Comparison of ENCODE assay signal across 8 cellular contexts in the genomic region with DNA sequence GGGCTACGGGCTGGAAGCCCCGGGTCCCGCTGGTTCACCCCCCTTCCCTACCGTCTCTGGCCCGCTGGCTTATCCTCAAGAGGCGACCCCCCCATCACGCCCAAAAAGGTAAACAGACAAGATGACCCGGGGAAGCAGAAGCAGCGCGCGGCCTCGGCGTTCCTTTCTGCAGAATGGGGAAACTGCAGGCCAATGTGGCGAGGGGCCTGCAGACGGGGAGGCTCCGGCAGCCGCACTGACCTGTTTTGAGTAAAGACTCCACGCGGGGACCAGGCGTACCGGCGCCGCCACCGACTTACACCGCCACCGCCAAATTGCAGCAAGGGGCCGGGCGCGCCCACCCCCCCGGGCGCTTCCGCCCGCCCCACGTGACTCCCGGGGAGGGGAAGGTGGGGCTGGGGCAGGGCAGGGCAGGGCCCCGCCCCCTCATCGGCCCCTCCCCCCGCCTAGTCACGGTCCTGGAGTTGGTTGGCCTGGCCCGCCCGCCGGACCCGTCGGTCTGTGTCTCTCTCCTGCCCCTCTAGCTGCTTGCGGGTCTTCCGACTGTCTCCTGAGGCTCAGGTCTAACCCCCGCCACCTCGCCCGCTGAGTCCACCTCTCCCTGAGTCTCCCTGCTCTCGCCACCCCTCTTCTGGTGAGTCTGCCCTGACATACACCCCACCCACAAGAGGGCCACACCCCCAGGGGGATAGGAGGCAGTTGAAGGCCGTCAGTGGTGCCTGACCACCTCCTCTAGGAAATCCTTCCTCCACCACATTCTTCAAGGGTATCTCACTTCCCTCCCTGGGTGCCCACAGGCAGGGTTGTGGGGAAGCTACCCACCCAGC. TPM values are rescaled to one million over a fixed set of nuclear protein-coding genes. Genes with fewer than 3 reads are reported as not detected.
DNase-seq lines count a peak whose midpoint lies in the region; ATAC-seq, FAIRE-seq and TF ChIP-seq lines count a peak whose summit lies in the region.

A gene (minus strand): TSS at position 321 of the 827 bp plus-strand sequence. CDS start 25,280 bp downstream, outside the sequence.

- peak within 1 kb of the TSS; percentile 83 for H3K27ac ChIP-seq in HepG2 (ENCODE audit: extremely low read length, insufficient read depth, low read length)

- FAIRE-seq in HepG2 (lab: Jason Lieb, UNC), result peak; percentile 8

- no peaks in the 10 kb centered on the region; a peak in 1 of 5 replicates for H3K27me3 ChIP-seq in HepG2 (ENCODE audit: control insufficient read depth in 1 of 2, insufficient read depth in 2 of 2, low read length in 2 of 2)

- H3K4me3 ChIP-seq in HepG2 (replicated peaks in 1 of 3; ENCODE audit: insufficient read depth in 1 of 3, low read depth in 2 of 3, low read length in 3 of 3), result peak within 1 kb of the TSS; percentile 77 to 94 (median 88)

- intact Hi-C loops in HepG2 (cut with micrococcal nuclease; ENCODE audit: unreplicated experiment), result loop anchor here (2.0 kb wide), 1 partner anchor 14 kb away; no protein-coding TSS in a partner anchor

- TF ChIP-seq EP300 in HepG2 (IDR thresholded peaks at IDR 0.05; ENCODE audit: low read depth in 2 of 2, low read length in 2 of 2), result no peak
- 0 out of 2 replicates have a peak, but pooled peaks have one; percentile 6 for TF ChIP-seq EP300 in HepG2 (CRISPR knock-in tag; IDR thresholded peaks at IDR 0.05; ENCODE audit: borderline replicate concordance)

- DNase-seq in NCI-H510A treated with DMSO at 0.1 percent for 48 hours (lab: John Stamatoyannopoulos, UW), result peak; percentile 48
- peak; percentile 75 for DNase-seq in activated CD4-positive, alpha-beta T cell treated with anti-CD3 and anti-CD28 coated beads, Interleukin-2, amount 50 U/mL, for 1 hour
- peak; percentile 62 for DNase-seq in dermis blood vessel endothelial cell
- peak; percentile 68 for DNase-seq in HepG2 (ENCODE audit: low spot score)
- peak; percentile 76 for DNase-seq in stimulated activated CD4-positive, alpha-beta T cell treated with anti-CD3 and anti-CD28 coated beads, Interleukin-4, amount 100 ng/mL, for 1 hour

- POLR2A ChIA-PET in HepG2 (lab: Yijun Ruan, JAX), result interaction anchor here (0.8 to 1.8 kb wide), 6 partner anchors 13 to 34 kb away, joined by 3 to 7 read pairs (median 4); no protein-coding TSS in a partner anchor

- TF ChIP-seq CTCF in HepG2 (CRISPR knock-in tag; IDR thresholded peaks at IDR 0.05), result peak; percentile 24

- peak; percentile 27; the same call in 1 of the 2 replicates for TF ChIP-seq RAD21 in HepG2 (CRISPR knock-in tag; IDR thresholded peaks at IDR 0.05)

- CTCF ChIA-PET in HepG2 (lab: Yijun Ruan, JAX; ENCODE audit: low intra/inter-chr PET ratio, low total read pairs), result no interaction called here

- 2% methylated on average over 23 of the region's 51 CpGs for WGBS in HepG2 (ENCODE audit: low lambda C conversion rate)

- H4K20me1 ChIP-seq in HepG2 (ENCODE audit: insufficient read depth, low read length), result peaks cover 10% of the 10 kb centered on the region; the same call in 1 of the 2 replicates

- no peak within 1 kb of the TSS for H2AFZ ChIP-seq in HepG2 (ENCODE audit: low read length)

- peak within 1 kb of the TSS; percentile 92 for H3K4me2 ChIP-seq in HepG2 (ENCODE audit: low read depth, low read length)

- in situ Hi-C loops in HepG2 (cut with HindIII; ENCODE audit: extremely low pct_ligation_motif_present, low pct_unique_long_range_greater_than_20kb), result loop anchor here (5.0 kb wide), 1 partner anchor 40 kb away; a partner anchor contains a TSS

- peak; percentile 60 for ATAC-seq in HG02938 (IDR thresholded peaks at IDR 0.05; ENCODE audit: unreplicated experiment)
- ATAC-seq in HepG2, result peak; percentile 60
- no peak for ATAC-seq in GM18519 (IDR thresholded peaks at IDR 0.05; ENCODE audit: low FRiP score, unreplicated experiment)

- H3K9ac ChIP-seq in HepG2 (ENCODE audit: insufficient read depth, low read depth, low read length), result peak within 1 kb of the TSS; percentile 77

- peaks cover 56% of the 10 kb centered on the region for H3K4me1 ChIP-seq in HepG2 (ENCODE audit: insufficient read depth, low read length)

- TF ChIP-seq POLR2A in GM15510 (IDR thresholded peaks at IDR 0.05; ENCODE audit: borderline replicate concordance, extremely low read depth, insufficient read length) (peak; percentile 58), HepG2 (IDR thresholded peaks at IDR 0.05; ENCODE audit: insufficient read depth in 1 of 2, low read depth in 2 of 2, low read length in 2 of 2) (peak; percentile 25 to 62)

- no peaks in the 10 kb centered on the region for H3K9me3 ChIP-seq in HepG2 (ENCODE audit: low read length)

- peaks cover 11 to 29% of the 10 kb centered on the region in 2 experiments; a peak in 4 of 5 replicates for H3K36me3 ChIP-seq in HepG2 (replicated peaks in 1 of 2; ENCODE audit: control insufficient read depth in 1 of 2, insufficient read depth in 2 of 2, low read length in 2 of 2)

- peaks cover 43% of the 10 kb centered on the region for H3K79me2 ChIP-seq in HepG2 (ENCODE audit: insufficient read depth, low read length)

- BruUV-seq in HepG2 (replicated peaks; lab: Mats Ljungman, UMichigan), result no TSS peak

TF ChIP-seq in HepG2, 621 proteins besides CTCF, POLR2A, EP300 and RAD21 (continues in another document):
- TF ChIP-seq ZNF451 (CRISPR knock-in tag; IDR thresholded peaks at IDR 0.05) (no peak), ZBTB7A (CRISPR knock-in tag; IDR thresholded peaks at IDR 0.05) (peak; percentile 45; the same call in 1 of the 2 replicates), FLYWCH1 (CRISPR knock-in tag; IDR thresholded peaks at IDR 0.05) (no peak), SRSF1 (optimal IDR thresholded peaks at IDR 0.05; ENCODE audit: low read depth, low read length) (no peak), ZNF10 (CRISPR knock-in tag; IDR thresholded peaks at IDR 0.05; ENCODE audit: borderline replicate concordance, low read depth) (no peak)
- TF ChIP-seq, protein P1, sequence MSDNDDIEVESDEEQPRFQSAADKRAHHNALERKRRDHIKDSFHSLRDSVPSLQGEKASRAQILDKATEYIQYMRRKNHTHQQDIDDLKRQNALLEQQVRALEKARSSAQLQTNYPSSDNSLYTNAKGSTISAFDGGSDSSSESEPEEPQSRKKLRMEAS (IDR thresholded peaks at IDR 0.05), result peak; percentile 38
- TF ChIP-seq, protein P2, sequence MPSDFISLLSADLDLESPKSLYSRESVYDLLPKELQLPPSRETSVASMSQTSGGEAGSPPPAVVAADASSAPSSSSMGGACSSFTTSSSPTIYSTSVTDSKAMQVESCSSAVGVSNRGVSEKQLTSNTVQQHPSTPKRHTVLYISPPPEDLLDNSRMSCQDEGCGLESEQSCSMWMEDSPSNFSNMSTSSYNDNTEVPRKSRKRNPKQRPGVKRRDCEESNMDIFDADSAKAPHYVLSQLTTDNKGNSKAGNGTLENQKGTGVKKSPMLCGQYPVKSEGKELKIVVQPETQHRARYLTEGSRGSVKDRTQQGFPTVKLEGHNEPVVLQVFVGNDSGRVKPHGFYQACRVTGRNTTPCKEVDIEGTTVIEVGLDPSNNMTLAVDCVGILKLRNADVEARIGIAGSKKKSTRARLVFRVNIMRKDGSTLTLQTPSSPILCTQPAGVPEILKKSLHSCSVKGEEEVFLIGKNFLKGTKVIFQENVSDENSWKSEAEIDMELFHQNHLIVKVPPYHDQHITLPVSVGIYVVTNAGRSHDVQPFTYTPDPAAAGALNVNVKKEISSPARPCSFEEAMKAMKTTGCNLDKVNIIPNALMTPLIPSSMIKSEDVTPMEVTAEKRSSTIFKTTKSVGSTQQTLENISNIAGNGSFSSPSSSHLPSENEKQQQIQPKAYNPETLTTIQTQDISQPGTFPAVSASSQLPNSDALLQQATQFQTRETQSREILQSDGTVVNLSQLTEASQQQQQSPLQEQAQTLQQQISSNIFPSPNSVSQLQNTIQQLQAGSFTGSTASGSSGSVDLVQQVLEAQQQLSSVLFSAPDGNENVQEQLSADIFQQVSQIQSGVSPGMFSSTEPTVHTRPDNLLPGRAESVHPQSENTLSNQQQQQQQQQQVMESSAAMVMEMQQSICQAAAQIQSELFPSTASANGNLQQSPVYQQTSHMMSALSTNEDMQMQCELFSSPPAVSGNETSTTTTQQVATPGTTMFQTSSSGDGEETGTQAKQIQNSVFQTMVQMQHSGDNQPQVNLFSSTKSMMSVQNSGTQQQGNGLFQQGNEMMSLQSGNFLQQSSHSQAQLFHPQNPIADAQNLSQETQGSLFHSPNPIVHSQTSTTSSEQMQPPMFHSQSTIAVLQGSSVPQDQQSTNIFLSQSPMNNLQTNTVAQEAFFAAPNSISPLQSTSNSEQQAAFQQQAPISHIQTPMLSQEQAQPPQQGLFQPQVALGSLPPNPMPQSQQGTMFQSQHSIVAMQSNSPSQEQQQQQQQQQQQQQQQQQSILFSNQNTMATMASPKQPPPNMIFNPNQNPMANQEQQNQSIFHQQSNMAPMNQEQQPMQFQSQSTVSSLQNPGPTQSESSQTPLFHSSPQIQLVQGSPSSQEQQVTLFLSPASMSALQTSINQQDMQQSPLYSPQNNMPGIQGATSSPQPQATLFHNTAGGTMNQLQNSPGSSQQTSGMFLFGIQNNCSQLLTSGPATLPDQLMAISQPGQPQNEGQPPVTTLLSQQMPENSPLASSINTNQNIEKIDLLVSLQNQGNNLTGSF (CRISPR knock-in tag; IDR thresholded peaks at IDR 0.05), result no peak

RNA-seq across cellular contexts. Expression of the gene that starts here (rescaled TPM):
- total RNA-seq in dermis blood vessel endothelial cell (80.0 and 127 TPM in 2 replicates), HepG2 (2016; rRNA removed; fragmentation: Illumina TruSeq; extraction: Trizol) (55.2 and 55.5 TPM in 2 replicates)
- total RNA-seq in HepG2 (2016; cell fraction: cytosol; rRNA removed; fragmentation: Illumina TruSeq; extraction: Trizol; ENCODE audit: low read depth), result 21.9 TPM in 2 replicates
- total RNA-seq in HepG2 (2016; cell fraction: insoluble cytoplasmic fraction; rRNA removed; fragmentation: Illumina TruSeq; extraction: Trizol), result 49.1 and 52.3 TPM in 2 replicates
- 15.6 and 18.1 TPM in 2 replicates for total RNA-seq in HepG2 (2016; cell fraction: membrane; rRNA removed; fragmentation: Illumina TruSeq; extraction: Trizol)
- total RNA-seq in HepG2 (2016; cell fraction: nucleus; rRNA removed; fragmentation: Illumina TruSeq; extraction: Trizol), result 76.5 and 77.3 TPM in 2 replicates
- polyA plus RNA-seq in HepG2 (2011; rRNA removed), result 43.2 and 64.0 TPM in 2 replicates
- 27.5 and 37.2 TPM in 2 replicates for polyA plus RNA-seq in HepG2 (2011; cell fraction: cytosol; rRNA removed)
- 341 and 362 TPM in 2 replicates for polyA plus RNA-seq in HepG2 (2011; cell fraction: nucleus; rRNA removed)
- polyA plus RNA-seq in HepG2 (2012), result 33.2 and 39.7 TPM in 2 replicates
- 2.2 and 3.2 TPM in 2 replicates for polyA plus RNA-seq in HepG2 (2016; cell fraction: cytosol; fragmentation: Illumina TruSeq; extraction: Trizol; ENCODE audit: low read depth)
- polyA plus RNA-seq in HepG2 (2016; cell fraction: insoluble cytoplasmic fraction; fragmentation: Illumina TruSeq; extraction: Trizol; ENCODE audit: low read depth), result 40.0 and 49.8 TPM in 2 replicates
- polyA plus RNA-seq in HepG2 (2016; cell fraction: membrane; fragmentation: Illumina TruSeq; extraction: Trizol; ENCODE audit: low read depth), result 5.5 and 6.6 TPM in 2 replicates
- polyA plus RNA-seq in HepG2 (2016; cell fraction: nucleus; fragmentation: Illumina TruSeq; extraction: Trizol; ENCODE audit: insufficient read depth, low read depth), result 163 and 180 TPM in 2 replicates
- 42.6 and 95.7 TPM in 2 replicates for polyA minus RNA-seq in HepG2 (2011; rRNA and poly(A)+ RNA removed; ENCODE audit: low replicate concordance)
- polyA minus RNA-seq in HepG2 (2011; cell fraction: cytosol; rRNA and poly(A)+ RNA removed), result 32.2 and 38.2 TPM in 2 replicates
- polyA minus RNA-seq in HepG2 (2011; cell fraction: nucleus; rRNA and poly(A)+ RNA removed), result 73.1 and 90.3 TPM in 2 replicates
